In genomic region chr3:104796556-104796955, GRCh38 we compare ENCODE assay signal across 20 cellular contexts.
DNase-seq lines count a peak whose midpoint lies in the region; ATAC-seq, FAIRE-seq and TF ChIP-seq lines count a peak whose summit lies in the region.
"Had no signal": no experiment of that assay in that cellular context is flagged by ENCODE, and none has a peak within 500 bp of the region (broad histone marks: within the 10 kb centered on the region; RNA-seq: fewer than 3 reads in every experiment).

No MANE protein-coding gene starts in this region.

- H2AFZ ChIP-seq in astrocyte (ENCODE audit: low read depth, low read length), result no peak overlapping the region
- H2AFZ ChIP-seq: GM23338 had no signal

- H3K4me3 Mint-ChIP-seq in astrocyte (ENCODE audit: unreplicated experiment) (no peak overlapping the region), osteocyte (ENCODE audit: unreplicated experiment) (no peak overlapping the region)
- H3K4me3 Mint-ChIP-seq: CD14-positive monocyte; CD8-positive, alpha-beta T cell; GM23338; HFFc6 had no signal

- DNase-seq in EH (ENCODE audit: low read depth) (peak; percentile 33), astrocyte (ENCODE audit: low read depth) (peak; percentile 7), fibroblast of peridontal ligament (ENCODE audit: extremely low read depth) (peak; percentile 34), osteocyte (ENCODE audit: extremely low spot score, unreplicated experiment) (no peak), psoas muscle (no peak), 8988T (no peak), globus pallidus (ENCODE audit: low spot score) (no peak)
- DNase-seq: CD8-positive, alpha-beta T cell; COR-L47; DMS153; DMS79 treated with DMSO at 0.1 percent for 48 hours; GDM1; HFFc6 had no signal

- no peak for ATAC-seq in psoas muscle
- ATAC-seq: CD8-positive, alpha-beta T cell; GM23338 had no signal

- TF ChIP-seq CTCF in astrocyte (IDR thresholded peaks at IDR 0.05; ENCODE audit: insufficient read depth, low read depth, low read length) (no peak), osteocyte (IDR thresholded peaks at IDR 0.05) (no peak), psoas muscle (IDR thresholded peaks at IDR 0.05) (no peak)

- H3K4me1 ChIP-seq in astrocyte (ENCODE audit: insufficient read depth, low read length) (no peaks in the 10 kb centered on the region), psoas muscle (no peaks in the 10 kb centered on the region)
- H3K4me1 ChIP-seq: HAP-1 had no signal

- intact Hi-C loops in psoas muscle (cut with DNase I), result no loop called here

- no peaks in the 10 kb centered on the region for H4K20me1 ChIP-seq in astrocyte (ENCODE audit: insufficient read depth, low read length)

- WGBS in psoas muscle, 3 donors, result 85 to 88% (median 86%) methylated on average over 5 of the region's 5 CpGs

- no peak overlapping the region for H3K4me2 ChIP-seq in astrocyte (ENCODE audit: low read length)
- H3K4me2 ChIP-seq: GM23338 had no signal

- no peak overlapping the region for H3K4me3 ChIP-seq in astrocyte (ENCODE audit: insufficient read depth, low read depth, low read length)
- no peak overlapping the region for H3K4me3 ChIP-seq in psoas muscle
- H3K4me3 ChIP-seq: GM23338, HAP-1 had no signal

- H3K27ac ChIP-seq in astrocyte (ENCODE audit: low read depth, low read length), result no peak overlapping the region
- no peak overlapping the region for H3K27ac ChIP-seq in psoas muscle
- H3K27ac ChIP-seq: HL-60 had no signal

- no peaks in the 10 kb centered on the region for H3K27me3 ChIP-seq in astrocyte (ENCODE audit: insufficient read depth, low read length)
- H3K27me3 ChIP-seq in psoas muscle (ENCODE audit: insufficient read depth in 3 of 3, low read length in 2 of 3), result no peaks in the 10 kb centered on the region

- H3K27me3 Mint-ChIP-seq in astrocyte (ENCODE audit: low read depth, unreplicated experiment), result no peaks in the 10 kb centered on the region
- H3K27me3 Mint-ChIP-seq in osteocyte (ENCODE audit: unreplicated experiment), result no peaks in the 10 kb centered on the region

- H3K27ac Mint-ChIP-seq in astrocyte (ENCODE audit: unreplicated experiment) (no peak overlapping the region), osteocyte (ENCODE audit: unreplicated experiment) (peak overlapping the region; percentile 64)
- H3K27ac Mint-ChIP-seq: CD14-positive monocyte; CD8-positive, alpha-beta T cell; GM23338; HFFc6 had no signal

- H3K9ac ChIP-seq in astrocyte (ENCODE audit: low read length), result no peak overlapping the region

- H3K36me3 ChIP-seq in astrocyte (ENCODE audit: insufficient read depth, low read length) (no peaks in the 10 kb centered on the region), psoas muscle (ENCODE audit: insufficient read depth in 1 of 2, low read depth in 1 of 2) (no peaks in the 10 kb centered on the region)
- H3K36me3 ChIP-seq: HAP-1 had no signal

- H3K4me1 Mint-ChIP-seq in astrocyte (ENCODE audit: low read depth, unreplicated experiment) (no peaks in the 10 kb centered on the region), osteocyte (ENCODE audit: unreplicated experiment) (peaks cover 30% of the 10 kb centered on the region)
- H3K4me1 Mint-ChIP-seq: CD14-positive monocyte, GM23338 had no signal

- H3K79me2 ChIP-seq in astrocyte (ENCODE audit: insufficient read depth, low read length), result no peaks in the 10 kb centered on the region

- no peaks in the 10 kb centered on the region for H3K9me3 Mint-ChIP-seq in astrocyte (ENCODE audit: unreplicated experiment)
- no peaks in the 10 kb centered on the region for H3K9me3 Mint-ChIP-seq in osteocyte (ENCODE audit: unreplicated experiment)
- H3K9me3 Mint-ChIP-seq: CD8-positive, alpha-beta T cell; GM23338; HFFc6 had no signal

- H3K9me3 ChIP-seq in astrocyte (ENCODE audit: insufficient read depth, low read depth, low read length) (no peaks in the 10 kb centered on the region), psoas muscle (no peaks in the 10 kb centered on the region)
- H3K9me3 ChIP-seq: HAP-1 had no signal

- no peak for FAIRE-seq in astrocyte (lab: Jason Lieb, UNC)
- FAIRE-seq: A204.1, D721Med, GM12892 had no signal

- H3K36me3 Mint-ChIP-seq in astrocyte (ENCODE audit: low read depth, unreplicated experiment) (no peaks in the 10 kb centered on the region), osteocyte (ENCODE audit: unreplicated experiment) (peaks cover 2% of the 10 kb centered on the region)
- H3K36me3 Mint-ChIP-seq: CD14-positive monocyte; CD8-positive, alpha-beta T cell had no signal

Comparison
In these comparisons a context has a peak if more than half of its experiments do, and no peak if none do; other contexts are left out.
1. DNase-seq: peak in EH (single experiment), astrocyte (single experiment) and fibroblast of peridontal ligament (single experiment); none in osteocyte (single experiment), psoas muscle (0 of 2), 8988T (single experiment) and globus pallidus (single experiment).